In genomic region chr2:6968319-6969100, GRCh38 we compare ENCODE assay signal across 1 cellular context.
TF ChIP-seq lines count a peak whose summit lies in the region.

No MANE protein-coding gene starts in this region.

TF ChIP-seq in HepG2, 621 proteins besides CTCF, POLR2A, EP300 and RAD21:
- no peak for TF ChIP-seq TEF (CRISPR knock-in tag; IDR thresholded peaks at IDR 0.05)
- TF ChIP-seq PRDM15 (CRISPR knock-in tag; IDR thresholded peaks at IDR 0.05), result no peak
- TF ChIP-seq PHF20 (CRISPR knock-in tag; IDR thresholded peaks at IDR 0.05), result no peak
- peak; percentile 47 for TF ChIP-seq STAG1 (CRISPR knock-in tag; IDR thresholded peaks at IDR 0.05)
- TF ChIP-seq ZNF615 (CRISPR knock-in tag; IDR thresholded peaks at IDR 0.05; ENCODE audit: borderline replicate concordance), result no peak
- TF ChIP-seq DBP (CRISPR knock-in tag; IDR thresholded peaks at IDR 0.05; ENCODE audit: not compliant biosample characterization), result no peak
- no peak for TF ChIP-seq TBL1XR1 (IDR thresholded peaks at IDR 0.05; ENCODE audit: borderline replicate concordance, low read length, partially characterized antibody)
- TF ChIP-seq SMC3 (IDR thresholded peaks at IDR 0.05; ENCODE audit: low read length), result 0 out of 2 replicates have a peak, but pooled peaks have one; percentile 9
